1 cellular context compared by ENCODE assay signal in the genomic region with DNA sequence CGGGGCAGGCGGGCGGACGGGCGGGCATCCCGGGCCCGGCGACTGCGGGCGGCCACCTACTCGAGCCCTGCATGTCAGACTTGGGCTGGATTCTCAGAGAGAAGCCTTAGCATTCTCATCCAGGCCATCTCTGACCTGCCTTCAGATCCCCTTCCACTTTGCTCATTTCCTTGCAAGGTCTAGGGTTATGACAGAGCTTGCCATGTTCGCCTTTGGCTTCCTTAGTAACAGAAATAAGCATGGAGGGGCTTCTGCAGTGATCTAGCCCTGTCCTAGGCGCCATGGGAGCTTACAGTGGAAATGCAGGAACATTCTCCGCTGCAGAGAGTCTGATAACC.
TF ChIP-seq lines count a peak whose summit lies in the region.

No MANE protein-coding gene starts in this region.

TF ChIP-seq in HepG2, 621 proteins besides CTCF, POLR2A, EP300 and RAD21 (continued from another document and continues in another):
- TF ChIP-seq, protein P1, sequence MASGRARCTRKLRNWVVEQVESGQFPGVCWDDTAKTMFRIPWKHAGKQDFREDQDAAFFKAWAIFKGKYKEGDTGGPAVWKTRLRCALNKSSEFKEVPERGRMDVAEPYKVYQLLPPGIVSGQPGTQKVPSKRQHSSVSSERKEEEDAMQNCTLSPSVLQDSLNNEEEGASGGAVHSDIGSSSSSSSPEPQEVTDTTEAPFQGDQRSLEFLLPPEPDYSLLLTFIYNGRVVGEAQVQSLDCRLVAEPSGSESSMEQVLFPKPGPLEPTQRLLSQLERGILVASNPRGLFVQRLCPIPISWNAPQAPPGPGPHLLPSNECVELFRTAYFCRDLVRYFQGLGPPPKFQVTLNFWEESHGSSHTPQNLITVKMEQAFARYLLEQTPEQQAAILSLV (CRISPR knock-in tag; IDR thresholded peaks at IDR 0.05; ENCODE audit: borderline replicate concordance) = no peak
- TF ChIP-seq DNMT3B (CRISPR knock-in tag; conservative IDR thresholded peaks at IDR 0.05) (no peak), ZNF572 (CRISPR knock-in tag; IDR thresholded peaks at IDR 0.05) (no peak), ADNP (CRISPR knock-in tag; IDR thresholded peaks at IDR 0.05) (no peak), ZNF879 (CRISPR knock-in tag; IDR thresholded peaks at IDR 0.05) (no peak), U2AF2 (IDR thresholded peaks at IDR 0.05; ENCODE audit: low read depth, low read length) (no peak), ZNF382 (CRISPR knock-in tag; IDR thresholded peaks at IDR 0.05; ENCODE audit: borderline replicate concordance) (no peak), CREM (IDR thresholded peaks at IDR 0.05) (no peak), CREM (CRISPR knock-in tag; IDR thresholded peaks at IDR 0.05) (no peak), ZNF800 (CRISPR knock-in tag; IDR thresholded peaks at IDR 0.05) (peak; percentile 71), ZSCAN22 (CRISPR knock-in tag; IDR thresholded peaks at IDR 0.05) (no peak), SRY (CRISPR knock-in tag; IDR thresholded peaks at IDR 0.05) (no peak), ZNF331 (CRISPR knock-in tag; IDR thresholded peaks at IDR 0.05) (no peak), AHR (CRISPR knock-in tag; IDR thresholded peaks at IDR 0.05) (no peak), SP2 (CRISPR knock-in tag; IDR thresholded peaks at IDR 0.05) (no peak), SALL1 (CRISPR knock-in tag; IDR thresholded peaks at IDR 0.05) (no peak), ZMAT5 (CRISPR knock-in tag; IDR thresholded peaks at IDR 0.05; ENCODE audit: borderline replicate concordance, low read depth) (no peak), RFXAP (CRISPR knock-in tag; IDR thresholded peaks at IDR 0.05; ENCODE audit: borderline replicate concordance) (no peak), MED13 (CRISPR knock-in tag; IDR thresholded peaks at IDR 0.05) (no peak), ZBTB2 (CRISPR knock-in tag; IDR thresholded peaks at IDR 0.05; ENCODE audit: low read depth) (0 out of 2 replicates have a peak, but pooled peaks have one; percentile 7), PAWR (CRISPR knock-in tag; IDR thresholded peaks at IDR 0.05; ENCODE audit: borderline replicate concordance) (no peak), KDM5A (IDR thresholded peaks at IDR 0.05; ENCODE audit: borderline replicate concordance, low read length) (no peak), HCFC1 (IDR thresholded peaks at IDR 0.05; ENCODE audit: low read depth, low read length) (no peak), NONO (IDR thresholded peaks at IDR 0.05) (no peak), NONO (CRISPR knock-in tag; conservative IDR thresholded peaks at IDR 0.05) (0 out of 2 replicates have a peak, but pooled peaks have one; percentile 31), ZNF292 (CRISPR knock-in tag; IDR thresholded peaks at IDR 0.05; ENCODE audit: borderline replicate concordance, low read depth) (no peak), JUNB (CRISPR knock-in tag; IDR thresholded peaks at IDR 0.05; ENCODE audit: borderline replicate concordance) (no peak), MIER2 (CRISPR knock-in tag; IDR thresholded peaks at IDR 0.05) (no peak), PHF21A (CRISPR knock-in tag; IDR thresholded peaks at IDR 0.05) (no peak), MAZ (IDR thresholded peaks at IDR 0.05; ENCODE audit: borderline replicate concordance, low read depth, low read length) (no peak), MAZ (CRISPR knock-in tag; IDR thresholded peaks at IDR 0.05; ENCODE audit: low read depth) (no peak), ZNF672 (CRISPR knock-in tag; IDR thresholded peaks at IDR 0.05) (no peak), NR2C2 (CRISPR knock-in tag; IDR thresholded peaks at IDR 0.05; ENCODE audit: borderline replicate concordance) (no peak), SRSF1 (optimal IDR thresholded peaks at IDR 0.05; ENCODE audit: low read depth, low read length) (no peak), HNRNPLL (IDR thresholded peaks at IDR 0.05; ENCODE audit: low read depth, low read length, poor library complexity, severe bottlenecking) (no peak), IRX3 (CRISPR knock-in tag; IDR thresholded peaks at IDR 0.05; ENCODE audit: borderline replicate concordance, low read depth) (no peak), ZNF772 (CRISPR knock-in tag; IDR thresholded peaks at IDR 0.05) (no peak), SP5 (CRISPR knock-in tag; IDR thresholded peaks at IDR 0.05; ENCODE audit: borderline replicate concordance, low read depth) (no peak), SIN3A (IDR thresholded peaks at IDR 0.05; ENCODE audit: borderline replicate concordance, low read depth, low read length) (0 out of 2 replicates have a peak, but pooled peaks have one; percentile 26), ZBTB8A (CRISPR knock-in tag; IDR thresholded peaks at IDR 0.05; ENCODE audit: borderline replicate concordance, low read depth) (no peak), FOXP1 (IDR thresholded peaks at IDR 0.05) (no peak), FOXP1 (CRISPR knock-in tag; IDR thresholded peaks at IDR 0.05) (no peak), HOMEZ (CRISPR knock-in tag; IDR thresholded peaks at IDR 0.05; ENCODE audit: low read depth) (no peak), HDAC1 (CRISPR knock-in tag; IDR thresholded peaks at IDR 0.05) (no peak), HMGXB3 (CRISPR knock-in tag; IDR thresholded peaks at IDR 0.05; ENCODE audit: borderline replicate concordance) (no peak), SMYD3 (CRISPR knock-in tag; IDR thresholded peaks at IDR 0.05) (no peak), ZNF17 (CRISPR knock-in tag; IDR thresholded peaks at IDR 0.05) (no peak), CHCHD3 (CRISPR knock-in tag; IDR thresholded peaks at IDR 0.05) (no peak), MXD3 (CRISPR knock-in tag; IDR thresholded peaks at IDR 0.05) (no peak), ZNF781 (CRISPR knock-in tag; IDR thresholded peaks at IDR 0.05; ENCODE audit: borderline replicate concordance, not compliant biosample characterization) (no peak), ZNF543 (CRISPR knock-in tag; IDR thresholded peaks at IDR 0.05) (no peak), SMARCC2 (IDR thresholded peaks at IDR 0.05) (no peak)
- TF ChIP-seq, protein P2, sequence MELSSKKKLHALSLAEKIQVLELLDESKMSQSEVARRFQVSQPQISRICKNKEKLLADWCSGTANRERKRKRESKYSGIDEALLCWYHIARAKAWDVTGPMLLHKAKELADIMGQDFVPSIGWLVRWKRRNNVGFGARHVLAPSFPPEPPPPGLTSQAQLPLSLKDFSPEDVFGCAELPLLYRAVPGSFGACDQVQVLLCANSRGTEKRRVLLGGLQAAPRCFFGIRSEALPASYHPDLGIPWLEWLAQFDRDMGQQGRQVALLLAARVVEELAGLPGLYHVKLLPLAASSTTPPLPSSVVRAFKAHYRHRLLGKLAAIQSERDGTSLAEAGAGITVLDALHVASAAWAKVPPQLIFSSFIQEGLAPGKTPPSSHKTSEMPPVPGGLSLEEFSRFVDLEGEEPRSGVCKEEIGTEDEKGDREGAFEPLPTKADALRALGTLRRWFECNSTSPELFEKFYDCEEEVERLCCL (CRISPR knock-in tag; IDR thresholded peaks at IDR 0.05; ENCODE audit: borderline replicate concordance) = no peak
- TF ChIP-seq, protein P3, sequence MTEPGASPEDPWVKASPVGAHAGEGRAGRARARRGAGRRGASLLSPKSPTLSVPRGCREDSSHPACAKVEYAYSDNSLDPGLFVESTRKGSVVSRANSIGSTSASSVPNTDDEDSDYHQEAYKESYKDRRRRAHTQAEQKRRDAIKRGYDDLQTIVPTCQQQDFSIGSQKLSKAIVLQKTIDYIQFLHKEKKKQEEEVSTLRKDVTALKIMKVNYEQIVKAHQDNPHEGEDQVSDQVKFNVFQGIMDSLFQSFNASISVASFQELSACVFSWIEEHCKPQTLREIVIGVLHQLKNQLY (CRISPR knock-in tag; IDR thresholded peaks at IDR 0.05) = no peak
- TF ChIP-seq, protein P4, sequence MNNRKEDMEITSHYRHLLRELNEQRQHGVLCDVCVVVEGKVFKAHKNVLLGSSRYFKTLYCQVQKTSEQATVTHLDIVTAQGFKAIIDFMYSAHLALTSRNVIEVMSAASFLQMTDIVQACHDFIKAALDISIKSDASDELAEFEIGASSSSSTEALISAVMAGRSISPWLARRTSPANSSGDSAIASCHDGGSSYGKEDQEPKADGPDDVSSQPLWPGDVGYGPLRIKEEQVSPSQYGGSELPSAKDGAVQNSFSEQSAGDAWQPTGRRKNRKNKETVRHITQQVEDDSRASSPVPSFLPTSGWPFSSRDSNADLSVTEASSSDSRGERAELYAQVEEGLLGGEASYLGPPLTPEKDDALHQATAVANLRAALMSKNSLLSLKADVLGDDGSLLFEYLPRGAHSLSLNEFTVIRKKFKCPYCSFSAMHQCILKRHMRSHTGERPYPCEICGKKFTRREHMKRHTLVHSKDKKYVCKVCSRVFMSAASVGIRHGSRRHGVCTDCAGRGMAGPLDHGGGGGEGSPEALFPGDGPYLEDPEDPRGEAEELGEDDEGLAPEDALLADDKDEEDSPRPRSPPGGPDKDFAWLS (CRISPR knock-in tag; IDR thresholded peaks at IDR 0.05; ENCODE audit: borderline replicate concordance) = no peak
- TF ChIP-seq, protein P5, sequence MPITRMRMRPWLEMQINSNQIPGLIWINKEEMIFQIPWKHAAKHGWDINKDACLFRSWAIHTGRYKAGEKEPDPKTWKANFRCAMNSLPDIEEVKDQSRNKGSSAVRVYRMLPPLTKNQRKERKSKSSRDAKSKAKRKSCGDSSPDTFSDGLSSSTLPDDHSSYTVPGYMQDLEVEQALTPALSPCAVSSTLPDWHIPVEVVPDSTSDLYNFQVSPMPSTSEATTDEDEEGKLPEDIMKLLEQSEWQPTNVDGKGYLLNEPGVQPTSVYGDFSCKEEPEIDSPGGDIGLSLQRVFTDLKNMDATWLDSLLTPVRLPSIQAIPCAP (CRISPR knock-in tag; IDR thresholded peaks at IDR 0.05; ENCODE audit: low read depth) = no peak
